ENCODE assay signal across 8 cellular contexts in genomic region chr13:49995535-49996165, GRCh38.
A peak's percentile ranks its signal among the peaks of the same experiment; 100 is the strongest.
DNase-seq lines count a peak whose midpoint lies in the region; ATAC-seq and TF ChIP-seq lines count a peak whose summit lies in the region.

No MANE protein-coding gene starts in this region.

- H3K27me3 ChIP-seq in HUES6 (ENCODE audit: control insufficient read depth, insufficient read depth, low read length): peaks cover 9% of the 10 kb centered on the region; the same call in 1 of the 2 replicates
- no peaks in the 10 kb centered on the region for H3K27me3 ChIP-seq in layer of hippocampus (ENCODE audit: control insufficient read depth, insufficient read depth, low read length)
- no peaks in the 10 kb centered on the region for H3K27me3 ChIP-seq in tibial artery

- ATAC-seq in GM19035 (IDR thresholded peaks at IDR 0.05; ENCODE audit: unreplicated experiment): no peak

- TF ChIP-seq CTCF in AG10803 (conservative IDR thresholded peaks at IDR 0.05; ENCODE audit: low read length) (no peak), tibial artery (IDR thresholded peaks at IDR 0.05) (no peak)

- intact Hi-C loops in tibial artery (cut with DNase I; ENCODE audit: low total_unique reads): loop anchor here (2.0 to 5.0 kb wide), 5 partner anchors 58 to 917 kb away; partner anchors contain the start of gene SPRYD7

- H3K9ac ChIP-seq in HUES6 (ENCODE audit: low read length): peak overlapping the region; percentile 78

- DNase-seq in AG10803 (ENCODE audit: low read depth) (peak; percentile 21), amniotic epithelial cell (ENCODE audit: low read depth) (peak; percentile 49), tibial artery (no peak), LoVo (ENCODE audit: low spot score) (no peak), kidney glomerular epithelial cell (lab: John Stamatoyannopoulos, UW) (no peak)

- no peak overlapping the region for H3K27ac ChIP-seq in HUES6 (ENCODE audit: low read depth, low read length)
- H3K27ac ChIP-seq in layer of hippocampus (ENCODE audit: low read depth, low read length): peak overlapping the region; percentile 95
- peak overlapping the region; percentile 97 to 100 for H3K27ac ChIP-seq in tibial artery

- H3K4me3 ChIP-seq in AG10803 (ENCODE audit: low read length): peak overlapping the region; percentile 74
- peak overlapping the region; percentile 76 for H3K4me3 ChIP-seq in HUES6 (ENCODE audit: low read depth, low read length)
- peak overlapping the region; percentile 70 to 91 for H3K4me3 ChIP-seq in tibial artery

- peaks cover 17% of the 10 kb centered on the region for H3K4me1 ChIP-seq in HUES6 (ENCODE audit: control insufficient read depth, insufficient read depth, low read length)
- H3K4me1 ChIP-seq in tibial artery: peaks cover under 1 to 38% (median 24%) of the 10 kb centered on the region in 4 donors

- H3K36me3 ChIP-seq in HUES6 (ENCODE audit: control insufficient read depth, insufficient read depth, low read length): peaks cover 18% of the 10 kb centered on the region
- peaks cover 0 to 6% (median 0%) of the 10 kb centered on the region in 3 donors for H3K36me3 ChIP-seq in tibial artery

- H3K9me3 ChIP-seq in HUES6 (ENCODE audit: control insufficient read depth, insufficient read depth, low read depth, low read length): no peaks in the 10 kb centered on the region
- H3K9me3 ChIP-seq in tibial artery: no peaks in the 10 kb centered on the region

Comparison
In these comparisons a context has a peak if more than half of its experiments do, and no peak if none do; other contexts are left out.
1. DNase-seq: peak in AG10803 (single experiment) and amniotic epithelial cell (single experiment); none in tibial artery (0 of 2), LoVo (single experiment) and kidney glomerular epithelial cell (single experiment).
2. Peak in every context shown above with its lines, with median percentiles within 50 percentile points of each other: H3K4me3 ChIP-seq.